In the genomic region with DNA sequence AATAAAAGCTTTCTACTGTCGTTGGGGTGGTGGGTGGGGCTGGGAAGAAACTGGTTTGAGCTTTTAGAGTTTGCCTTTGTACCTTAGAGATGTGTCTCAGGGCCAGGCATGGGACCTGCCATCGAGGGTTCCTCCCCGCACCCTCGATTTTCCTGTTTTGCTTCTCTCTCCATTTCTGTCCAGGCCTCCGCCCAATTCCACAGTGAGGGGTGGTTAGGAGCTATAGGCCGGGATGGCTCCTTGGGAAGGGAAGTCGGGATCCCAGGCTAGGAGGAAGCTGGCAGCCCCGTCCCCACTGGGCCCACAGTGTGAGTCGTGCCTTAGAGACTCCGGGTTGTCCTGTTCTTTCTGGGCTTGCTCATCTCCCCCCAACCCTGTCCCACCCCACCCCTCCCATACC, we compare ENCODE assay signal across 1 cellular context. TPM values are rescaled to one million over a fixed set of nuclear protein-coding genes. Genes with fewer than 3 reads are reported as not detected.
"Had no signal": no experiment of that assay in that cellular context is flagged by ENCODE, and none has a peak within 500 bp of the region (broad histone marks: within the 10 kb centered on the region; RNA-seq: fewer than 3 reads in every experiment).

No MANE protein-coding gene starts in this region.

RNA-seq across cellular contexts. Expression of a gene that starts 41.2 kb away (rescaled TPM):
- total RNA-seq: lung microvascular endothelial cell had no signal
